In genomic region chr19:50269653-50270052, GRCh38 we compare ENCODE assay signal across 1 cellular context.
TF ChIP-seq lines count a peak whose summit lies in the region.

No MANE protein-coding gene starts in this region.

TF ChIP-seq in K562, 482 proteins besides CTCF, POLR2A, EP300 and RAD21 (continued from another document and continues in another):
- TF ChIP-seq CHD7 (IDR thresholded peaks at IDR 0.05; ENCODE audit: low read depth, low read length) (no peak), XRCC5 (IDR thresholded peaks at IDR 0.05; ENCODE audit: low read depth, low read length) (no peak), NCOA6 (IDR thresholded peaks at IDR 0.05) (no peak), CHAMP1 (IDR thresholded peaks at IDR 0.05) (peak; percentile 87; the same call in 1 of the 2 replicates), HMG20B (CRISPR knock-in tag; IDR thresholded peaks at IDR 0.05) (no peak), ETV1 (tag; conservative IDR thresholded peaks at IDR 0.05; ENCODE audit: low read depth) (no peak), ZBTB33 (CRISPR knock-in tag; IDR thresholded peaks at IDR 0.05) (no peak), NCOA1 (IDR thresholded peaks at IDR 0.05; ENCODE audit: low read depth) (peak; percentile 85), HDAC1 (IDR thresholded peaks at IDR 0.05) (peak in 1 of 2 experiments; percentile 80; a peak in 2 of 4 replicates), RBM22 (IDR thresholded peaks at IDR 0.05; ENCODE audit: low read depth, low read length, poor library complexity, severe bottlenecking) (no peak), MGA (IDR thresholded peaks at IDR 0.05) (no peak), ZNF717 (CRISPR knock-in tag; IDR thresholded peaks at IDR 0.05) (no peak), CEBPZ (IDR thresholded peaks at IDR 0.05; ENCODE audit: borderline replicate concordance, low read depth, low read length) (no peak), SAP30 (IDR thresholded peaks at IDR 0.05; ENCODE audit: borderline replicate concordance, insufficient read depth, low read depth, low read length, poor library complexity, severe bottlenecking) (no peak)
